32 cellular contexts compared by ENCODE assay signal in the genomic region with DNA sequence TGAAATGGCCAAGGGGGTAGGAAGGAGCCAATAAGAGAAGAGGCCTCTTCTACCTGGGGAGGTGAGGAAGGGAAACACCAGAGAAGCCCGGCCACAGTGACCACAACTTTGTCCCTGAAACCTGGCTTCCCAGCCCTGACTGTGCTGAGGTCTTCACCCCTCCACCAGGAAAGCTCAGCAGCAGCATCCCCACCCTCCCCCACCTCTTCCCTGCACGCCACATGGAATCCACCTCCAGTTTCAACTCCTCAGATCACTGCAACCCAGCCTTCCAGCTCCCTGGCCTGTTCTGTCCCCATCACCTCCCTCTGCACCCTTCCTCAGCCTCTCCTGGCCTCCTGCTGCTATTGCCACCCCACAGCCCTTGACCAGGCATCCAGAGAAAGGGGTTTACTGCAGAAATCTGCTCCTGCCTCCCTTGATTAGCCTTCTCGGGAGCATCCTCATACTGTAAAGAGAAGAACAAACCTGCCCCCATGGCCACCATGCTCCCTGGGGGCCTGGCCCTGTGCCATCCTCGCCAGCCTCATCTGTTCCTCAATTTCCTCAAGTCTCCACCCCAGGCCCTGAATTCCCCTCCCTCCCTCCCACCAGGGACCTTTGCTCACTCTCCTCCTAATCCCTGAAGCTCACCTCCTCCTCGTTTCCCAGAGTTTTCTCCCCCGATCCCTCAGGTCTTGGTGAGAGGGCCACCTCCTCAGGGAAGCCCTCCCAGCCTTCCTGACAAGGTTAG.
"Had no signal": no experiment of that assay in that cellular context is flagged by ENCODE, and none has a peak within 500 bp of the region (broad histone marks: within the 10 kb centered on the region; RNA-seq: fewer than 3 reads in every experiment).

No MANE protein-coding gene starts in this region.

- H3K4me1 Mint-ChIP-seq: activated B cell treated with CpG ODN at 0.5 μM for 24 hours; activated CD4-positive, alpha-beta T cell treated with anti-CD3 and anti-CD28 coated beads, Interleukin-2, amount 10 ng/mL, durations not matched to agents 24 days and 14 days; activated naive CD8-positive, alpha-beta T cell treated with anti-CD3 and anti-CD28 coated beads, Interleukin-2, amount 50 U/mL, for 24 hours; brain; IgD-negative memory B cell had no signal

- H3K27me3 ChIP-seq: ascending aorta had no signal

- H3K27ac ChIP-seq: ascending aorta, cardiac muscle cell, SJCRH30 had no signal

- H3K27ac Mint-ChIP-seq: activated B cell treated with CpG ODN at 0.5 μM for 24 hours; activated CD4-positive, alpha-beta memory T cell treated with anti-CD3 and anti-CD28 coated beads for 36 hours; activated CD4-positive, alpha-beta T cell treated with anti-CD3 and anti-CD28 coated beads, Interleukin-2, amount 10 ng/mL, durations not matched to agents 24 days and 14 days; activated naive CD4-positive, alpha-beta T cell treated with anti-CD3 and anti-CD28 coated beads, Interleukin-2, amount 50 U/mL, for 72 hours; activated naive CD8-positive, alpha-beta T cell treated with anti-CD3 and anti-CD28 coated beads, Interleukin-2, amount 50 U/mL, for 24 hours; brain; IgD-negative memory B cell; T-helper 1 cell treated with Interleukin-12 subunit alpha and Interleukin-12 subunit beta and Interleukin-4 antibody, amounts not matched to agents 30 μg/mL and 1 μg/mL, for 36 hours had no signal

- H3K4me3 Mint-ChIP-seq: activated B cell treated with CpG ODN at 0.5 μM for 24 hours; activated CD4-positive, alpha-beta memory T cell treated with anti-CD3 and anti-CD28 coated beads for 36 hours; activated CD4-positive, alpha-beta T cell treated with anti-CD3 and anti-CD28 coated beads, Interleukin-2, amount 10 ng/mL, durations not matched to agents 24 days and 14 days; activated naive CD8-positive, alpha-beta T cell treated with anti-CD3 and anti-CD28 coated beads, Interleukin-2, amount 50 U/mL, for 24 hours; activated T-cell treated with anti-CD3 and anti-CD28 coated beads, Interleukin-2, amount 50 U/mL, for 4 hours; brain; IgD-negative memory B cell; T-helper 1 cell treated with Interleukin-12 subunit alpha and Interleukin-12 subunit beta and Interleukin-4 antibody, amounts not matched to agents 30 μg/mL and 1 μg/mL, for 36 hours had no signal

- DNase-seq: activated B cell treated with CpG ODN at 0.5 μM for 24 hours; activated CD4-positive, alpha-beta memory T cell treated with anti-CD3 and anti-CD28 coated beads for 36 hours; activated CD4-positive, alpha-beta T cell treated with anti-CD3 and anti-CD28 coated beads for 1 hour; activated CD4-positive, alpha-beta T cell treated with anti-CD3 and anti-CD28 coated beads, Interleukin-2, amount 10 ng/mL, durations not matched to agents 24 days and 14 days; activated effector memory CD4-positive, alpha-beta T cell treated with anti-CD3 and anti-CD28 coated beads, Interleukin-2, amount 50 U/mL, for 16 hours; activated naive CD4-positive, alpha-beta T cell treated with Interleukin-2 at 50 U/mL for 16 hours; activated naive CD8-positive, alpha-beta T cell treated with anti-CD3 and anti-CD28 coated beads, Interleukin-2, amount 50 U/mL, for 24 hours; activated T-cell treated with anti-CD3 and anti-CD28 coated beads, Interleukin-2, amount 50 U/mL, for 4 hours; amniotic stem cell; KG1; NCI-H1092 treated with DMSO at 0.1 percent for 48 hours; NCI-H1417 treated with DMSO at 0.1 percent for 48 hours; NCI-H1694; NCI-H2029; NCI-H2107; NCI-H2171 treated with DMSO at 0.1 percent for 48 hours; NCI-H345; NCI-H510A; NCI-H526 treated with DMSO at 0.1 percent for 48 hours; NCI-H82; OCI-M1; Right ventricle myocardium superior; RPMI8226; SJCRH30; SK-N-SH; SW 1271 had no signal

- H3K9me3 Mint-ChIP-seq: activated CD4-positive, alpha-beta memory T cell treated with anti-CD3 and anti-CD28 coated beads for 36 hours; activated CD4-positive, alpha-beta T cell treated with anti-CD3 and anti-CD28 coated beads, Interleukin-2, amount 10 ng/mL, durations not matched to agents 24 days and 14 days; activated naive CD4-positive, alpha-beta T cell treated with anti-CD3 and anti-CD28 coated beads, Interleukin-2, amount 50 U/mL, for 72 hours; activated naive CD8-positive, alpha-beta T cell treated with anti-CD3 and anti-CD28 coated beads, Interleukin-2, amount 50 U/mL, for 24 hours; activated T-cell treated with anti-CD3 and anti-CD28 coated beads, Interleukin-2, amount 50 U/mL, for 4 hours; IgD-negative memory B cell; T-helper 1 cell treated with Interleukin-12 subunit alpha and Interleukin-12 subunit beta and Interleukin-4 antibody, amounts not matched to agents 30 μg/mL and 1 μg/mL, for 36 hours had no signal

- H3K36me3 Mint-ChIP-seq: activated CD4-positive, alpha-beta memory T cell treated with anti-CD3 and anti-CD28 coated beads for 36 hours; activated naive CD4-positive, alpha-beta T cell treated with anti-CD3 and anti-CD28 coated beads, Interleukin-2, amount 50 U/mL, for 72 hours; brain; IgD-negative memory B cell had no signal

- H3K36me3 ChIP-seq: ascending aorta, cardiac muscle cell, SJCRH30 had no signal

- H3K4me3 ChIP-seq: ascending aorta, cardiac muscle cell, SJCRH30 had no signal

- H3K4me1 ChIP-seq: ascending aorta, SJCRH30 had no signal

- H3K9me3 ChIP-seq: ascending aorta, SJCRH30, SK-N-SH had no signal
